24 cellular contexts compared by ENCODE assay signal in the genomic region with DNA sequence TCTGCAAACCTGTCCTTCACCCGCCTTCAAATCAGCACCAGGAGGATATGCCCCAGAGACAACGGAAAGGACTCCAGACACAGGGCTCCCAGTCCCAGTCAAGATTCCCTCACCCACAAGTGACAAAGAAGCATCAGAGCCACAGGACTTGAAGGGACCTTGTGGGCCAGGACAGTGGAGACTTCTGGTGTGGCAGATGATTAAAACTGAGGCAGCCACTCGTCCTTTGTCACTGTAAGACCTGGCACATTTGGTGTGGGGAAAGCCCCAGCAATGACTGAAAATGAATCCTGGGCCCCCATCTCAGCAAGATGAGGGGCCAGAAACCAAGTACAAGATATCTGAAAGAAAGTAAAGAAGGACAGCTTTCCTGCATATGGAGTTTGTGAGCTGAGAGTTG.
"Had no signal": no experiment of that assay in that cellular context is flagged by ENCODE, and none has a peak within 500 bp of the region (broad histone marks: within the 10 kb centered on the region; RNA-seq: fewer than 3 reads in every experiment).

No MANE protein-coding gene starts in this region.

- H3K4me3 ChIP-seq: adrenal gland, dorsolateral prefrontal cortex, left ventricle myocardium inferior, prostate gland, stomach, suprapubic skin, transverse colon, uterus had no signal

- H3K36me3 Mint-ChIP-seq: activated naive CD4-positive, alpha-beta T cell treated with anti-CD3 and anti-CD28 coated beads, Interleukin-2, amount 50 U/mL, for 24 hours; WTC11 had no signal

- H3K27ac Mint-ChIP-seq: activated naive CD4-positive, alpha-beta T cell treated with anti-CD3 and anti-CD28 coated beads, Interleukin-2, amount 50 U/mL, for 24 hours; effector memory CD8-positive, alpha-beta T cell; naive thymus-derived CD4-positive, alpha-beta T cell; WTC11 had no signal

- FAIRE-seq: astrocyte, colon, endothelial cell of umbilical vein had no signal

- H3K4me3 Mint-ChIP-seq: activated naive CD4-positive, alpha-beta T cell treated with anti-CD3 and anti-CD28 coated beads, Interleukin-2, amount 50 U/mL, for 24 hours; effector memory CD8-positive, alpha-beta T cell; naive thymus-derived CD4-positive, alpha-beta T cell; WTC11 had no signal

- ATAC-seq: effector memory CD8-positive, alpha-beta T cell; esophagus mucosa; naive thymus-derived CD4-positive, alpha-beta T cell; WTC11 had no signal

- H3K4me1 Mint-ChIP-seq: activated naive CD4-positive, alpha-beta T cell treated with anti-CD3 and anti-CD28 coated beads, Interleukin-2, amount 50 U/mL, for 24 hours had no signal

- H3K4me1 ChIP-seq: left ventricle myocardium inferior, prostate gland, stomach, suprapubic skin, transverse colon, uterus had no signal

- H3K36me3 ChIP-seq: adrenal gland, left ventricle myocardium inferior, prostate gland, stomach, suprapubic skin, transverse colon, uterus had no signal

- H3K9me3 Mint-ChIP-seq: activated naive CD4-positive, alpha-beta T cell treated with anti-CD3 and anti-CD28 coated beads, Interleukin-2, amount 50 U/mL, for 24 hours had no signal

- H3K27ac ChIP-seq: dorsolateral prefrontal cortex, left ventricle myocardium inferior, prostate gland, stomach, suprapubic skin, transverse colon, uterus had no signal

- H3K9me3 ChIP-seq: adrenal gland, left ventricle myocardium inferior, prostate gland, stomach, suprapubic skin, transverse colon, uterus had no signal

- DNase-seq: activated CD8-positive, alpha-beta memory T cell treated with anti-CD3 and anti-CD28 coated beads for 24 hours; activated CD8-positive, alpha-beta memory T cell treated with anti-CD3 and anti-CD28 coated beads, Interleukin-2, amount 50 U/mL, for 4 hours; activated gamma-delta T cell treated with Interleukin-2 at 50 U/mL for 16 hours; central memory CD4-positive, alpha-beta T cell; dorsolateral prefrontal cortex; effector memory CD8-positive, alpha-beta T cell; foreskin melanocyte; hypothalamus; left ventricle myocardium inferior; naive thymus-derived CD4-positive, alpha-beta T cell; stimulated activated CD4-positive, alpha-beta T cell treated with anti-CD3 and anti-CD28 coated beads, Interleukin-4, amount 100 ng/mL, for 1 hour; stomach; T-helper 9 cell; transverse colon; uterus had no signal

- H3K27me3 ChIP-seq: adrenal gland, stomach, suprapubic skin, transverse colon, uterus had no signal
